In genomic region chr16:473046-474043, GRCh38 we compare ENCODE assay signal across 22 cellular contexts. TPM values are rescaled to one million over a fixed set of nuclear protein-coding genes. Genes with fewer than 3 reads are reported as not detected.
DNase-seq lines count a peak whose midpoint lies in the region; FAIRE-seq and TF ChIP-seq lines count a peak whose summit lies in the region.
"Had no signal": no experiment of that assay in that cellular context is flagged by ENCODE, and none has a peak within 500 bp of the region (broad histone marks: within the 10 kb centered on the region; RNA-seq: fewer than 3 reads in every experiment).

No MANE protein-coding gene starts in this region.

- no peak for FAIRE-seq in keratinocyte (lab: Jason Lieb, UNC)
- FAIRE-seq in small intestine (lab: Jason Lieb, UNC) = no peak
- FAIRE-seq: urothelium cell line had no signal

- H3K9me1 ChIP-seq in keratinocyte (ENCODE audit: control insufficient read depth, extremely low read depth, insufficient read depth, low read length) = peaks cover 3% of the 10 kb centered on the region

- H3K9ac ChIP-seq in keratinocyte (ENCODE audit: control insufficient read depth, extremely low read depth, insufficient read depth, low read length) (no peak overlapping the region), neural progenitor cell (no peak overlapping the region)

- POLR2A ChIA-PET in activated CD4-positive, alpha-beta memory T cell treated with anti-CD3 and anti-CD28 coated beads for 36 hours (lab: Charles Lee) = no interaction called here

- no peaks in the 10 kb centered on the region for H4K20me1 ChIP-seq in keratinocyte (ENCODE audit: control insufficient read depth, extremely low read depth, insufficient read depth, low read length)
- H4K20me1 ChIP-seq in neural progenitor cell (ENCODE audit: low read depth) = peaks cover 91% of the 10 kb centered on the region

- H3K9me3 Mint-ChIP-seq in brain = no peaks in the 10 kb centered on the region
- no peaks in the 10 kb centered on the region for H3K9me3 Mint-ChIP-seq in neural progenitor cell
- H3K9me3 Mint-ChIP-seq in activated CD4-positive, alpha-beta memory T cell treated with anti-CD3 and anti-CD28 coated beads for 36 hours = no peaks in the 10 kb centered on the region
- H3K9me3 Mint-ChIP-seq: activated T-cell treated with anti-CD3 and anti-CD28 coated beads, Interleukin-2, amount 50 U/mL, for 24 hours; neural crest cell had no signal

- no peak overlapping the region for H2AFZ ChIP-seq in keratinocyte (ENCODE audit: control insufficient read depth, low read length)
- no peak overlapping the region for H2AFZ ChIP-seq in neural progenitor cell (replicated peaks)

- no peaks in the 10 kb centered on the region for H3K27me3 Mint-ChIP-seq in brain
- peaks cover 2% of the 10 kb centered on the region for H3K27me3 Mint-ChIP-seq in neural progenitor cell (ENCODE audit: insufficient read depth, low read depth)
- H3K27me3 Mint-ChIP-seq in activated CD4-positive, alpha-beta memory T cell treated with anti-CD3 and anti-CD28 coated beads for 36 hours = no peaks in the 10 kb centered on the region
- H3K27me3 Mint-ChIP-seq: activated T-cell treated with anti-CD3 and anti-CD28 coated beads, Interleukin-2, amount 50 U/mL, for 24 hours; B cell had no signal

- peak overlapping the region; percentile 72 to 98 (median 91) for H3K27ac Mint-ChIP-seq in brain
- H3K27ac Mint-ChIP-seq in neural progenitor cell = no peak overlapping the region
- H3K27ac Mint-ChIP-seq in activated CD4-positive, alpha-beta memory T cell treated with anti-CD3 and anti-CD28 coated beads for 36 hours = no peak overlapping the region
- H3K27ac Mint-ChIP-seq: activated T-cell treated with anti-CD3 and anti-CD28 coated beads, Interleukin-2, amount 50 U/mL, for 24 hours; B cell had no signal

- DNase-seq in LHCN-M2 (ENCODE audit: low read depth) (peak; percentile 58), keratinocyte (ENCODE audit: low read depth, low spot score) (no peak), small intestine (peak; percentile 40), neural progenitor cell (ENCODE audit: low spot score) (no peak), LoVo (ENCODE audit: low spot score) (no peak), T-helper 1 cell (no peak)
- DNase-seq in activated CD4-positive, alpha-beta memory T cell treated with anti-CD3 and anti-CD28 coated beads for 36 hours = no peak
- DNase-seq: activated CD4-positive, CD25-positive, alpha-beta regulatory T cell; activated naive CD4-positive, alpha-beta T cell; activated T-cell treated with anti-CD3 and anti-CD28 coated beads, Interleukin-2, amount 50 U/mL, for 24 hours; amniotic stem cell; Caco-2; central memory CD4-positive, alpha-beta T cell; NK-92 treated with Interleukin-12 subunit alpha and Interleukin-12 subunit beta, amount 100 ng/mL, for 24 hours; T-helper 9 cell had no signal

- CTCF ChIA-PET in activated CD4-positive, alpha-beta memory T cell treated with anti-CD3 and anti-CD28 coated beads for 36 hours (lab: Charles Lee) = interaction anchor here (1.5 kb wide), 1 partner anchor 15 kb away, joined by 7 read pairs; no protein-coding TSS in a partner anchor

- no peak overlapping the region for H3K27ac ChIP-seq in keratinocyte (ENCODE audit: control insufficient read depth, insufficient read depth, low read length)
- H3K27ac ChIP-seq in small intestine (ENCODE audit: low read depth in 1 of 2, low read length in 1 of 2) = no peak overlapping the region
- no peak overlapping the region for H3K27ac ChIP-seq in neural progenitor cell
- H3K27ac ChIP-seq: gastroesophageal sphincter, SK-N-MC had no signal

- intact Hi-C loops in activated CD4-positive, alpha-beta memory T cell treated with anti-CD3 and anti-CD28 coated beads for 36 hours (cut with micrococcal nuclease) = no loop called here

- H3K4me1 Mint-ChIP-seq in brain (peaks cover 58% of the 10 kb centered on the region), neural progenitor cell (peaks cover 46% of the 10 kb centered on the region)
- H3K4me1 Mint-ChIP-seq in activated CD4-positive, alpha-beta memory T cell treated with anti-CD3 and anti-CD28 coated beads for 36 hours (ENCODE audit: low read depth) = no peaks in the 10 kb centered on the region
- H3K4me1 Mint-ChIP-seq: B cell had no signal

- TF ChIP-seq CTCF in brain (conservative IDR thresholded peaks at IDR 0.05) (no peak), keratinocyte (optimal IDR thresholded peaks at IDR 0.05 in 1 of 3, IDR thresholded peaks at IDR 0.05 in 1 of 3, conservative IDR thresholded peaks at IDR 0.05 in 1 of 3; ENCODE audit: extremely low read depth in 1 of 3, insufficient read depth in 2 of 3, low read length in 3 of 3) (no peak), neural progenitor cell (IDR thresholded peaks at IDR 0.05) (no peak)

- peaks cover 29% of the 10 kb centered on the region for H3K36me3 Mint-ChIP-seq in brain
- H3K36me3 Mint-ChIP-seq in neural progenitor cell = peaks cover 20% of the 10 kb centered on the region
- peaks cover 8% of the 10 kb centered on the region for H3K36me3 Mint-ChIP-seq in activated CD4-positive, alpha-beta memory T cell treated with anti-CD3 and anti-CD28 coated beads for 36 hours

- WGBS in small intestine, 3 donors = 75 to 86% (median 83%) methylated on average over 32 of the region's 32 CpGs

- H3F3A ChIP-seq in neural progenitor cell (ENCODE audit: low read depth) = peaks cover 15% of the 10 kb centered on the region

- H3K4me3 ChIP-seq in keratinocyte (ENCODE audit: control insufficient read depth in 2 of 3, extremely low read depth in 1 of 3, insufficient read depth in 2 of 3, low read depth in 1 of 3, low read length in 3 of 3) = no peak overlapping the region
- H3K4me3 ChIP-seq in small intestine (ENCODE audit: low read depth in 1 of 2, low read length in 2 of 2) = no peak overlapping the region
- H3K4me3 ChIP-seq in neural progenitor cell = no peak overlapping the region
- H3K4me3 ChIP-seq: gastroesophageal sphincter, HAP-1, SK-N-MC had no signal

- no peaks in the 10 kb centered on the region for H3K27me3 ChIP-seq in keratinocyte (ENCODE audit: control insufficient read depth, extremely low read depth, insufficient read depth, low read length)
- H3K27me3 ChIP-seq in small intestine (ENCODE audit: control insufficient read depth in 2 of 2, insufficient read depth in 2 of 2, low read length in 2 of 2) = no peaks in the 10 kb centered on the region
- H3K27me3 ChIP-seq in neural progenitor cell = no peaks in the 10 kb centered on the region
- H3K27me3 ChIP-seq: gastroesophageal sphincter had no signal

- peaks cover 24% of the 10 kb centered on the region for H3K4me1 ChIP-seq in keratinocyte (ENCODE audit: control insufficient read depth, extremely low read depth, insufficient read depth, low read length)
- no peaks in the 10 kb centered on the region for H3K4me1 ChIP-seq in small intestine (ENCODE audit: control insufficient read depth in 2 of 2, insufficient read depth in 1 of 2, low read depth in 1 of 2, low read length in 1 of 2)
- H3K4me1 ChIP-seq in neural progenitor cell = peaks cover 25% of the 10 kb centered on the region
- H3K4me1 ChIP-seq: Caco-2, HAP-1 had no signal

- no peaks in the 10 kb centered on the region for H3K79me2 ChIP-seq in keratinocyte (ENCODE audit: control insufficient read depth, insufficient read depth, low read length)
- H3K79me2 ChIP-seq in neural progenitor cell (ENCODE audit: low read depth) = peaks cover 10% of the 10 kb centered on the region

- no peaks in the 10 kb centered on the region for H3K9me3 ChIP-seq in keratinocyte (ENCODE audit: control insufficient read depth, low read depth, low read length)
- no peaks in the 10 kb centered on the region for H3K9me3 ChIP-seq in small intestine (ENCODE audit: control insufficient read depth, low read depth)
- no peaks in the 10 kb centered on the region for H3K9me3 ChIP-seq in neural progenitor cell (ENCODE audit: low read depth)
- H3K9me3 ChIP-seq: Caco-2, gastroesophageal sphincter, HAP-1 had no signal

- dilution Hi-C loops in keratinocyte (cut with MboI; ENCODE audit: extremely low pct_ligation_motif_present, low sequenced_read_pairs) = no loop called here

- H3K4me2 ChIP-seq in keratinocyte (ENCODE audit: control insufficient read depth, extremely low read depth, insufficient read depth, low read depth, low read length) (peak overlapping the region; percentile 43), neural progenitor cell (no peak overlapping the region)

- H3K4me3 Mint-ChIP-seq in brain = peak overlapping the region in 1 of 5 experiments; percentile 29
- no peak overlapping the region for H3K4me3 Mint-ChIP-seq in neural progenitor cell
- no peak overlapping the region for H3K4me3 Mint-ChIP-seq in activated CD4-positive, alpha-beta memory T cell treated with anti-CD3 and anti-CD28 coated beads for 36 hours
- H3K4me3 Mint-ChIP-seq: activated T-cell treated with anti-CD3 and anti-CD28 coated beads, Interleukin-2, amount 50 U/mL, for 24 hours; B cell had no signal

- H3K36me3 ChIP-seq in keratinocyte (ENCODE audit: control insufficient read depth in 2 of 2, extremely low read depth in 1 of 2, insufficient read depth in 2 of 2, low read length in 2 of 2) (peaks cover 2 to 4% of the 10 kb centered on the region in 2 experiments), small intestine (ENCODE audit: control insufficient read depth in 2 of 2, insufficient read depth in 2 of 2, low read length in 2 of 2) (no peaks in the 10 kb centered on the region), neural progenitor cell (no peaks in the 10 kb centered on the region)

RNA-seq across cellular contexts. Expression of gene RAB11FIP3, which starts 47.9 kb away (rescaled TPM):
- total RNA-seq in LHCN-M2 (2014; rRNA removed) (44.1 and 61.6 TPM in 2 replicates), neural progenitor cell (ENCODE audit: low replicate concordance) (15.5 and 45.2 TPM in 2 replicates)
- polyA plus RNA-seq in LHCN-M2 (2012) = 39.3 TPM
- polyA plus RNA-seq in brain (ENCODE audit: insufficient read depth, low read depth, low replicate concordance) (39.2 TPM), keratinocyte (6.0 to 10.0 TPM (median 6.4 TPM) in 3 replicates), small intestine (10 to 100 TPM; 25.4 to 37.6 (median 36.7) TPM)
- polyA plus RNA-seq in keratinocyte (2011; ENCODE audit: low read depth) = 23.7 TPM
- 6.0 and 11.7 TPM in 2 replicates for polyA plus RNA-seq in keratinocyte (2011; cell fraction: cytosol; rRNA removed)
- 21.5 and 31.5 TPM in 2 replicates for polyA plus RNA-seq in keratinocyte (2011; cell fraction: nucleus; rRNA removed)
- 15.1 and 21.1 TPM in 2 replicates for polyA plus RNA-seq in keratinocyte (2012; ENCODE audit: low replicate concordance)
- 10.6 to 22.2 TPM (median 12.6 TPM) in 3 replicates for polyA minus RNA-seq in keratinocyte
- 16.9 TPM for polyA minus RNA-seq in keratinocyte (2011; cell fraction: cytosol; rRNA and poly(A)+ RNA removed)
- polyA minus RNA-seq in keratinocyte (2011; cell fraction: nucleus; rRNA and poly(A)+ RNA removed) = 16.5 and 17.5 TPM in 2 replicates
- 10 to 100 TPM; 14.8 to 18.4 TPM for total RNA-seq in activated CD4-positive, alpha-beta memory T cell treated with anti-CD3 and anti-CD28 coated beads for 36 hours

RNA-seq across cellular contexts. Expression of gene CAPN15, which starts 54.2 kb away (rescaled TPM):
- total RNA-seq in LHCN-M2 (2014; rRNA removed) (66.5 and 71.1 TPM in 2 replicates), neural progenitor cell (ENCODE audit: low replicate concordance) (6.8 and 41.0 TPM in 2 replicates)
- 19.5 TPM for polyA plus RNA-seq in LHCN-M2 (2012)
- polyA plus RNA-seq in brain (ENCODE audit: insufficient read depth, low read depth, low replicate concordance) (12.9 TPM), keratinocyte (7.9 to 15.1 TPM (median 10.7 TPM) in 3 replicates), small intestine (100 to 1,000 TPM in 1 of 3 donors, 10 to 100 TPM in 2; 64.5 to 105 (median 75.9) TPM)
- polyA plus RNA-seq in keratinocyte (2011; ENCODE audit: low read depth) = 1.9 TPM
- polyA plus RNA-seq in keratinocyte (2011; cell fraction: cytosol; rRNA removed) = 4.6 and 13.9 TPM in 2 replicates
- 22.8 and 35.0 TPM in 2 replicates for polyA plus RNA-seq in keratinocyte (2011; cell fraction: nucleus; rRNA removed)
- polyA plus RNA-seq in keratinocyte (2012; ENCODE audit: low replicate concordance) = 11.5 and 25.5 TPM in 2 replicates
- polyA minus RNA-seq in keratinocyte = 12.1 to 20.5 TPM (median 13.6 TPM) in 3 replicates
- 116 TPM for polyA minus RNA-seq in keratinocyte (2011; cell fraction: cytosol; rRNA and poly(A)+ RNA removed)
- polyA minus RNA-seq in keratinocyte (2011; cell fraction: nucleus; rRNA and poly(A)+ RNA removed) = 25.5 and 35.6 TPM in 2 replicates
- total RNA-seq in activated CD4-positive, alpha-beta memory T cell treated with anti-CD3 and anti-CD28 coated beads for 36 hours = 10 to 100 TPM; 69.7 to 76.2 TPM

Comparison
In these comparisons a context has a peak if more than half of its experiments do, and no peak if none do; other contexts are left out.
1. DNase-seq: peak in LHCN-M2 (single experiment) and small intestine (single experiment); none in keratinocyte (single experiment), neural progenitor cell (single experiment), LoVo (single experiment), T-helper 1 cell (0 of 5) and activated CD4-positive, alpha-beta memory T cell treated with anti-CD3 and anti-CD28 coated beads for 36 hours (single experiment).
2. H3K27ac Mint-ChIP-seq: peak in brain (5 of 5); none in neural progenitor cell (single experiment) and activated CD4-positive, alpha-beta memory T cell treated with anti-CD3 and anti-CD28 coated beads for 36 hours (single experiment).